ENCODE assay signal across 9 cellular contexts in the genomic region with DNA sequence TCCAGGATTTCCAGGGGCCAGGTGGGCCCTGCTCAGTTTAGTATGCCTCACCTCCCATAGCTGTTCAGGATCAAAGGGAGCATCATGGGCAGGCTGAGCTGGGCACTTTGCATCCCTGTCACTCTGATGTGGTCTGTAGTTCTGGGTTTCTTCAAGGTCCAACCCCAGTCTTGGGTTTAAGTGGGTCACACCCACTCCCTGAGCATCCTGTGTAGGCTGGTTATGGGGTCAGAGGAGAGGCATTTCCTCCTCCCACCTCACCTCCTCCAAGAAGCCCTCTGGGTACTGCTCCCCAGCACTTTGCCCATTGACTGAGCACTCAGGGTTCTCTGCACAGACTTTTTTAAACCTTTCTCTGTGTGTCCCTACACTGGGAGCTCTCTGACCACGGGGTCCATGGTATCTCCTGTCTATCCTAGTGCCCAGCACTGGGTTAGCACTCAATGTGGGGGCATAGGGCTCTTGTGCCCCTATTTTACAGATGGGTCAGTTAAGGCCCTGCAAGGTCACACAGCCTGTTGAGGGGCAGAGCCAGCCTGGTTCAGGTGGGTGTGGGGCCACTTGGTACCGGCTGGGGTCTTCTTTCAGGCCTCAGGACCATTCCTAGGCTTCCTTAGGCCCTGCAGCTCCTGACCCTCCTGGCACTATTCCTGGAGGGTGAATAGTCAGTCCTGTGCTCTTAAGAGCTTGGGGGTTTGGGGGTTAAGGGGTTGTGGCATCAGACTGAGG. TPM values are rescaled to one million over a fixed set of nuclear protein-coding genes. Genes with fewer than 3 reads are reported as not detected.
DNase-seq lines count a peak whose midpoint lies in the region; ATAC-seq and TF ChIP-seq lines count a peak whose summit lies in the region.
"Had no signal": no experiment of that assay in that cellular context is flagged by ENCODE, and none has a peak within 500 bp of the region (broad histone marks: within the 10 kb centered on the region; RNA-seq: fewer than 3 reads in every experiment).

No MANE protein-coding gene starts in this region.

- TF ChIP-seq CTCF in VCaP (conservative IDR thresholded peaks at IDR 0.05) (no peak), lung (IDR thresholded peaks at IDR 0.05; ENCODE audit: control extremely low read depth, extremely low read depth) (no peak), tibial artery (IDR thresholded peaks at IDR 0.05) (no peak)

- H3K4me1 ChIP-seq in lung (ENCODE audit: control insufficient read depth in 2 of 2, insufficient read depth in 2 of 2, low read length in 2 of 2): peaks cover 6 to 46% of the 10 kb centered on the region in 2 donors
- peaks cover 4 to 99% (median 89%) of the 10 kb centered on the region in 4 donors for H3K4me1 ChIP-seq in tibial artery

- ATAC-seq in lung (ENCODE audit: insufficient read depth, low FRiP score) (no peak), GM18861 (IDR thresholded peaks at IDR 0.05; ENCODE audit: unreplicated experiment) (no peak)

- H3K27ac ChIP-seq in VCaP: peak overlapping the region; percentile 79
- H3K27ac ChIP-seq in lung (ENCODE audit: low read depth in 1 of 2, low read length in 1 of 2): peak overlapping the region; percentile 92 to 95
- H3K27ac ChIP-seq in tibial artery: peak overlapping the region; percentile 88 to 94

- DNase-seq in activated gamma-delta T cell treated with Interleukin-2 at 50 U/mL for 16 hours (peak; percentile 33), activated gamma-delta T cell (lab: John Stamatoyannopoulos, UW) (no peak), lung (ENCODE audit: low spot score) (no peak), tibial artery (no peak), HEK293T (ENCODE audit: extremely low spot score) (no peak), iPS-NIHi11 (ENCODE audit: low spot score) (no peak)
- DNase-seq: NCI-H1105 had no signal

- no peak overlapping the region for H3K4me3 ChIP-seq in lung
- H3K4me3 ChIP-seq in tibial artery: peak overlapping the region in 1 of 2 donors; percentile 57

- intact Hi-C loops in tibial artery (cut with DNase I; ENCODE audit: low total_unique reads): no loop called here

- POLR2A ChIA-PET in HEK293T (lab: Yijun Ruan, JAX): interaction anchor here (0.7 to 2.0 kb wide), 3 partner anchors 14 to 48 kb away, joined by 3 to 7 read pairs (median 4); no protein-coding TSS in a partner anchor

- H3K36me3 ChIP-seq in lung (ENCODE audit: control insufficient read depth in 2 of 2, insufficient read depth in 2 of 2, low read length in 2 of 2): no peaks in the 10 kb centered on the region
- no peaks in the 10 kb centered on the region for H3K36me3 ChIP-seq in tibial artery

- no peaks in the 10 kb centered on the region for H3K27me3 ChIP-seq in lung (ENCODE audit: control insufficient read depth, insufficient read depth)
- no peaks in the 10 kb centered on the region for H3K27me3 ChIP-seq in tibial artery

- 83 to 93% methylated on average over 2 of the region's 2 CpGs for WGBS in lung, 2 donors

- CTCF ChIA-PET in HEK293T (lab: Yijun Ruan, JAX): no interaction called here

- H3K9me3 ChIP-seq in lung (ENCODE audit: control insufficient read depth in 2 of 2, insufficient read depth in 1 of 2, low read length in 1 of 2): no peaks in the 10 kb centered on the region
- no peaks in the 10 kb centered on the region for H3K9me3 ChIP-seq in tibial artery

TF ChIP-seq in HEK293T, 16 proteins besides CTCF, POLR2A, EP300 and RAD21:
- no peak for TF ChIP-seq L3MBTL2 (conservative IDR thresholded peaks at IDR 0.05)
- TF ChIP-seq FOXA1 (IDR thresholded peaks at IDR 0.05): no peak
- no peak for TF ChIP-seq FOXK2 (IDR thresholded peaks at IDR 0.05)
- no peak for TF ChIP-seq PKNOX1 (IDR thresholded peaks at IDR 0.05)
- no peak for TF ChIP-seq NFRKB (IDR thresholded peaks at IDR 0.05)
- TF ChIP-seq ZNF384 (IDR thresholded peaks at IDR 0.05): no peak
- TF ChIP-seq BHLHE40 (IDR thresholded peaks at IDR 0.05; ENCODE audit: borderline replicate concordance): no peak
- TF ChIP-seq HDGF (IDR thresholded peaks at IDR 0.05; ENCODE audit: borderline replicate concordance): no peak
- no peak for TF ChIP-seq FOXM1 (IDR thresholded peaks at IDR 0.05; ENCODE audit: borderline replicate concordance)

RNA-seq across cellular contexts. Expression of gene CXXC5, which starts 19.0 kb away (rescaled TPM):
- 10 to 100 TPM; 26.5 to 39.8 TPM for total RNA-seq in lung
- polyA plus RNA-seq in lung: 10 to 100 TPM; 20.7 to 23.5 TPM
